ENCODE assay signal across 1 cellular context in genomic region chr15:78565097-78565950, GRCh38.
TF ChIP-seq lines count a peak whose summit lies in the region.

CHRNA5 (plus strand) TSS chr15:78565520; CDS start chr15:78565720, 200 bp downstream.

TF ChIP-seq in IMR-90, 13 proteins besides CTCF, POLR2A, EP300 and RAD21 (continued from another document):
- TF ChIP-seq USF2 (IDR thresholded peaks at IDR 0.05; ENCODE audit: low read depth, low read length) (no peak), MXI1 (IDR thresholded peaks at IDR 0.05; ENCODE audit: borderline replicate concordance, low read depth, low read length) (no peak), RCOR1 (IDR thresholded peaks at IDR 0.05; ENCODE audit: insufficient replicate concordance, low read length) (no peak), BHLHE40 (IDR thresholded peaks at IDR 0.05; ENCODE audit: low read depth, low read length) (no peak), MAFK (IDR thresholded peaks at IDR 0.05; ENCODE audit: low read depth, low read length) (no peak), CEBPB (IDR thresholded peaks at IDR 0.05; ENCODE audit: low read depth, low read length) (no peak), ELK1 (IDR thresholded peaks at IDR 0.05; ENCODE audit: borderline replicate concordance, low read depth, low read length) (no peak)
